8 cellular contexts compared by ENCODE assay signal in the genomic region with DNA sequence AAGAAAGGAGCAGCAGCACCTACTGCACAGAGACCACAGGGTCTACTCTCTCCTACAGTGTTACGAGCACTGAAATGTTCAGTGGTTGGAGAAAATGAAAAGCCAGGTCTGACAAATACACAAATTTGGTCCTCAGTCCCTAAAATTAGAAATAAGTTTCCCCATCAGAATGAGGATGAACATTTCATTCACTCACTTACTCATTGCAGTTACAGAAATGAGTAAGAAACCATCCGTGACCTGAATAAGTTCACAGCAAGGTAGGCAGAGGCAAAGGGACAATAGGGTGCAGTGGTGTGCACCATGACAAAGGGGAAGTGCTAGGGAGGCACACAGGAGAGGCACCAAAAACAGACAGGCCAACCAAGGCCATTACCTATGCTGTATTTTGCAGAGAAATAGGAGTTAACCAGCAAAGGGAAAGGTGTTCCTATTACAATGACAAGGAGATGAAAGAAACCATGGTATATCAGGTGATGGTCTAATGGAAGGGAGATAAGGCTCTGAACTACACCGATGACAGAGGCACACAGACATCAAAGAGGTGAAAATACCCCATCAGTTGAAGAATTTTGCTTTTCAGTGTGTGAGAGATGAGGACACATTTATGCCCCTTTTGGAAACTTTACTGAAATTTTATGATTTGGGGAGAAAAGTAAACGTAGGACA. TPM values are rescaled to one million over a fixed set of nuclear protein-coding genes. Genes with fewer than 3 reads are reported as not detected.
DNase-seq lines count a peak whose midpoint lies in the region; ATAC-seq and TF ChIP-seq lines count a peak whose summit lies in the region.

No MANE protein-coding gene starts in this region.

- peak overlapping the region; percentile 76 for H3K4me3 Mint-ChIP-seq in activated naive CD4-positive, alpha-beta T cell treated with anti-CD3 and anti-CD28 coated beads, Interleukin-2, amount 50 U/mL, for 24 hours

- no peaks in the 10 kb centered on the region for H3K9me3 Mint-ChIP-seq in activated naive CD4-positive, alpha-beta T cell treated with anti-CD3 and anti-CD28 coated beads, Interleukin-2, amount 50 U/mL, for 24 hours

- DNase-seq in GM10266 (ENCODE audit: extremely low spot score) (peak; percentile 49), inferior parietal cortex (ENCODE audit: extremely low spot score) (no peak), left cardiac atrium (no peak), AG20443 (ENCODE audit: low spot score) (no peak), head of caudate nucleus (no peak)

- H3K4me1 Mint-ChIP-seq in activated naive CD4-positive, alpha-beta T cell treated with anti-CD3 and anti-CD28 coated beads, Interleukin-2, amount 50 U/mL, for 24 hours = peaks cover 67% of the 10 kb centered on the region

- peaks cover 2% of the 10 kb centered on the region for H3K36me3 Mint-ChIP-seq in activated naive CD4-positive, alpha-beta T cell treated with anti-CD3 and anti-CD28 coated beads, Interleukin-2, amount 50 U/mL, for 24 hours

- ATAC-seq in GM21423 (IDR thresholded peaks at IDR 0.05; ENCODE audit: unreplicated experiment) = peak; percentile 87
- ATAC-seq in HG03571 (IDR thresholded peaks at IDR 0.05; ENCODE audit: unreplicated experiment) = peak; percentile 86
- ATAC-seq in left cardiac atrium = no peak

- peak; percentile 19 for TF ChIP-seq CTCF in GM10266 (IDR thresholded peaks at IDR 0.05; ENCODE audit: control insufficient read depth, insufficient read depth, low read depth, missing control alignments)

- no peaks in the 10 kb centered on the region for H3K27me3 Mint-ChIP-seq in activated naive CD4-positive, alpha-beta T cell treated with anti-CD3 and anti-CD28 coated beads, Interleukin-2, amount 50 U/mL, for 24 hours

- H3K27ac Mint-ChIP-seq in activated naive CD4-positive, alpha-beta T cell treated with anti-CD3 and anti-CD28 coated beads, Interleukin-2, amount 50 U/mL, for 24 hours = peak overlapping the region; percentile 95

- intact Hi-C loops in left cardiac atrium (cut with DNase I) (no loop called here), head of caudate nucleus (cut with DNase I) (no loop called here)

RNA-seq across cellular contexts. Expression of gene VAV3, which starts 29.4 kb away (rescaled TPM):
- 1 to 10 TPM; 2.5 to 4.3 TPM for total RNA-seq in left cardiac atrium

Comparison
In these comparisons a context has a peak if more than half of its experiments do, and no peak if none do; other contexts are left out.
1. ATAC-seq: peak in GM21423 (single experiment) and HG03571 (single experiment); none in left cardiac atrium (0 of 2).